20 cellular contexts compared by ENCODE assay signal in genomic region chr3:173135059-173135458, GRCh38. TPM values are rescaled to one million over a fixed set of nuclear protein-coding genes. Genes with fewer than 3 reads are reported as not detected.
"Had no signal": no experiment of that assay in that cellular context is flagged by ENCODE, and none has a peak within 500 bp of the region (broad histone marks: within the 10 kb centered on the region; RNA-seq: fewer than 3 reads in every experiment).

No MANE protein-coding gene starts in this region.

- ATAC-seq: activated CD8-positive, alpha-beta T cell treated with anti-CD3 and anti-CD28 coated beads, Interleukin-2, amount 10 ng/mL, durations not matched to agents 7 days and 5 days; esophagus mucosa; natural killer cell treated with Interleukin-12 subunit alpha and Interleukin-12 subunit beta and Interleukin-15 and Interleukin-18, amount 100 ng/mL, for 72 hours had no signal

- H3K27ac ChIP-seq: tibial nerve, vagina had no signal

- H3K36me3 ChIP-seq: tibial nerve, vagina had no signal

- DNase-seq: activated B cell treated with CpG ODN at 0.5 μM for 24 hours; activated CD4-positive, alpha-beta T cell treated with anti-CD3 and anti-CD28 coated beads for 48 hours; activated CD8-positive, alpha-beta memory T cell treated with anti-CD3 and anti-CD28 coated beads, Interleukin-2, amount 50 U/mL, for 48 hours; activated CD8-positive, alpha-beta T cell treated with anti-CD3 and anti-CD28 coated beads, Interleukin-2, amount 10 ng/mL, durations not matched to agents 7 days and 5 days; activated naive CD8-positive, alpha-beta T cell treated with anti-CD3 and anti-CD28 coated beads for 36 hours; hippocampal formation; retina; stimulated activated CD4-positive, alpha-beta T cell treated with anti-CD3 and anti-CD28 coated beads, Interleukin-4, amount 100 ng/mL, for 1 hour; stimulated activated naive CD4-positive, alpha-beta T cell treated with Interleukin-2 at 50 U/mL for 16 hours; substantia nigra had no signal

- H3K4me1 ChIP-seq: tibial nerve, vagina had no signal

- H3K9me3 ChIP-seq: tibial nerve, vagina had no signal

- H3K4me3 ChIP-seq: tibial nerve, vagina had no signal

- FAIRE-seq: endometrium had no signal

RNA-seq across cellular contexts. Expression of gene SPATA16, which starts 6.0 kb away (rescaled TPM):
- total RNA-seq: activated B cell treated with CpG ODN at 0.5 μM for 24 hours; activated CD8-positive, alpha-beta T cell treated with anti-CD3 and anti-CD28 coated beads, Interleukin-2, amount 10 ng/mL, durations not matched to agents 7 days and 5 days; activated naive CD8-positive, alpha-beta T cell treated with anti-CD3 and anti-CD28 coated beads for 36 hours; esophagus mucosa; kidney epithelial cell; liver; mesenteric fat pad; natural killer cell treated with Interleukin-12 subunit alpha and Interleukin-12 subunit beta and Interleukin-15 and Interleukin-18, amount 100 ng/mL, for 72 hours; skeletal muscle tissue; T-helper 2 cell treated with Interferon-gamma antibody and Interleukin-4, amounts not matched to agents 100 ng/mL and 5 ng/mL, for 36 hours; tibial nerve; vagina had no signal
- polyA plus RNA-seq: liver had no signal
